8 cellular contexts compared by ENCODE assay signal in genomic region chr17:59964455-59965328, GRCh38. TPM values are rescaled to one million over a fixed set of nuclear protein-coding genes. Genes with fewer than 3 reads are reported as not detected.
DNase-seq lines count a peak whose midpoint lies in the region; ATAC-seq and TF ChIP-seq lines count a peak whose summit lies in the region.

TSS of gene RNFT1 (minus strand) at chr17:59964740. CDS start at chr17:59964663, 77 bp downstream.

- ATAC-seq in GM18517 (IDR thresholded peaks at IDR 0.05; ENCODE audit: unreplicated experiment) (peak; percentile 75), HG03064 (IDR thresholded peaks at IDR 0.05; ENCODE audit: low read depth, unreplicated experiment) (peak; percentile 85), GM18861 (IDR thresholded peaks at IDR 0.05; ENCODE audit: unreplicated experiment) (no peak)

- dilution Hi-C loops in mammary epithelial cell (cut with HindIII; ENCODE audit: low sequenced_read_pairs), result no loop called here

- no peaks in the 10 kb centered on the region for H3K27me3 ChIP-seq in mammary epithelial cell (ENCODE audit: insufficient read depth, low read length)
- peaks cover 18% of the 10 kb centered on the region for H3K27me3 ChIP-seq in iPS-20b (ENCODE audit: insufficient read depth, low read length)
- no peaks in the 10 kb centered on the region for H3K27me3 ChIP-seq in skeletal muscle tissue (ENCODE audit: control insufficient read depth in 3 of 3, insufficient read depth in 3 of 3, low read length in 3 of 3)

- DNase-seq in NCI-H2196 (lab: John Stamatoyannopoulos, UW; ENCODE audit: unreplicated experiment) (peak; percentile 93), mammary epithelial cell (peak; percentile 80)

- CTCF ChIA-PET in mammary epithelial cell (lab: Charles Lee; ENCODE audit: low non-redundant PET), result no interaction called here

- H3K27ac ChIP-seq in mammary epithelial cell (ENCODE audit: insufficient read depth, low read depth, low read length) (peak within 1 kb of the TSS; percentile 83), iPS-20b (ENCODE audit: low read length) (no peak within 1 kb of the TSS), skeletal muscle tissue (ENCODE audit: low read depth, low read length) (peak within 1 kb of the TSS; percentile 95)

- H3K79me2 ChIP-seq in mammary epithelial cell (ENCODE audit: insufficient read depth, low read length), result peaks cover 3% of the 10 kb centered on the region

- TF ChIP-seq CTCF in WI38 (IDR thresholded peaks at IDR 0.05; ENCODE audit: low read depth, low read length) (no peak), mammary epithelial cell (conservative IDR thresholded peaks at IDR 0.05 in 1 of 2, IDR thresholded peaks at IDR 0.05 in 1 of 2; ENCODE audit: extremely low read depth in 1 of 2, insufficient read depth in 1 of 2, low read depth in 1 of 2, low read length in 2 of 2) (no peak)

- peak within 1 kb of the TSS; percentile 89 for H2AFZ ChIP-seq in mammary epithelial cell (ENCODE audit: low read depth, low read length)

- H3K4me1 ChIP-seq in mammary epithelial cell (ENCODE audit: insufficient read depth, low read length), result no peaks in the 10 kb centered on the region
- no peaks in the 10 kb centered on the region for H3K4me1 ChIP-seq in iPS-20b (ENCODE audit: insufficient read depth, low read length)
- H3K4me1 ChIP-seq in skeletal muscle tissue (ENCODE audit: control insufficient read depth in 3 of 3, insufficient read depth in 3 of 3, low read length in 3 of 3), result peaks cover 13 to 16% (median 13%) of the 10 kb centered on the region in 3 donors

- intact Hi-C loops in mammary epithelial cell (cut with micrococcal nuclease), result loop anchor here (5.0 kb wide), 1 partner anchor 73 kb away; no protein-coding TSS in a partner anchor

- H3K9me3 ChIP-seq in mammary epithelial cell (replicated peaks; ENCODE audit: insufficient read depth, low read length), result no peaks in the 10 kb centered on the region
- no peaks in the 10 kb centered on the region for H3K9me3 ChIP-seq in iPS-20b (ENCODE audit: insufficient read depth, low read depth, low read length)
- no peaks in the 10 kb centered on the region for H3K9me3 ChIP-seq in skeletal muscle tissue (ENCODE audit: control insufficient read depth in 3 of 3, low read length in 3 of 3)

- 2% methylated on average over 38 of the region's 67 CpGs for WGBS in mammary epithelial cell (ENCODE audit: low coverage, missing lambda C conversion rate)

- peak within 1 kb of the TSS; percentile 78 for H3K4me2 ChIP-seq in mammary epithelial cell (ENCODE audit: insufficient read depth, low read depth, low read length)

- TSS peak; percentile 50 for BruUV-seq in mammary epithelial cell (replicated peaks; lab: Mats Ljungman, UMichigan)

- H3K36me3 ChIP-seq in mammary epithelial cell (ENCODE audit: insufficient read depth, low read length) (no peaks in the 10 kb centered on the region), iPS-20b (ENCODE audit: insufficient read depth, low read depth, low read length) (no peaks in the 10 kb centered on the region), skeletal muscle tissue (ENCODE audit: control insufficient read depth in 3 of 3, insufficient read depth in 3 of 3, low read length in 3 of 3) (peaks cover 0 to 6% (median 4%) of the 10 kb centered on the region in 3 donors)

- H4K20me1 ChIP-seq in mammary epithelial cell (ENCODE audit: insufficient read depth, low read length), result no peaks in the 10 kb centered on the region

- H3K9ac ChIP-seq in mammary epithelial cell (ENCODE audit: insufficient read depth, low read length) (peak within 1 kb of the TSS; percentile 86), iPS-20b (ENCODE audit: low read depth, low read length) (peak within 1 kb of the TSS; percentile 80), skeletal muscle tissue (ENCODE audit: low read depth in 1 of 3, low read length in 3 of 3) (peak within 1 kb of the TSS; percentile 79 to 98 (median 91))

- peak within 1 kb of the TSS; percentile 83 for H3K4me3 ChIP-seq in WI38 (ENCODE audit: low read depth, low read length)
- H3K4me3 ChIP-seq in mammary epithelial cell (replicated peaks in 1 of 3; ENCODE audit: insufficient read depth in 1 of 3, low read depth in 2 of 3, low read length in 3 of 3), result peak within 1 kb of the TSS; percentile 81 to 99 (median 86)
- peak within 1 kb of the TSS; percentile 95 for H3K4me3 ChIP-seq in iPS-20b (ENCODE audit: low read length)
- H3K4me3 ChIP-seq in skeletal muscle tissue (ENCODE audit: low read length in 3 of 3), result peak within 1 kb of the TSS; percentile 72 to 90 (median 90)

- in situ Hi-C loops in mammary epithelial cell (cut with MboI; ENCODE audit: low sequenced_read_pairs in 2 of 2), result no loop called here

RNA-seq across cellular contexts. Expression of gene RNFT1, which starts in this region (rescaled TPM):
- 10 to 100 TPM; 15.3 to 17.3 TPM for total RNA-seq in mammary epithelial cell
- 12.7 TPM for polyA plus RNA-seq in mammary epithelial cell
- 0.41 TPM for polyA minus RNA-seq in mammary epithelial cell
- total RNA-seq in skeletal muscle tissue, result 9.9 TPM
